8 cellular contexts compared by ENCODE assay signal in genomic region chr20:37526839-37527637, GRCh38. TPM values are rescaled to one million over a fixed set of nuclear protein-coding genes. Genes with fewer than 3 reads are reported as not detected.
A peak's percentile ranks its signal among the peaks of the same experiment; 100 is the strongest.
DNase-seq lines count a peak whose midpoint lies in the region; ATAC-seq and TF ChIP-seq lines count a peak whose summit lies in the region.

No MANE protein-coding gene starts in this region.

- H3K36me3 Mint-ChIP-seq in activated CD4-positive, alpha-beta T cell treated with anti-CD3 and anti-CD28 coated beads for 36 hours (ENCODE audit: low read depth), result peaks cover 2% of the 10 kb centered on the region

- intact Hi-C loops in activated CD4-positive, alpha-beta T cell treated with anti-CD3 and anti-CD28 coated beads for 36 hours (cut with DNase I, micrococcal nuclease), result loop anchor here (1.0 to 10.0 kb wide), 8 partner anchors 115 to 908 kb away; partner anchors contain the start of genes MANBAL (in 2 of the 2), CTNNBL1 (in 1 of the 2), MROH8 (in 1 of the 2) and RPN2 (in 1 of the 2)

- no peaks in the 10 kb centered on the region for H3K27me3 Mint-ChIP-seq in activated CD4-positive, alpha-beta T cell treated with anti-CD3 and anti-CD28 coated beads for 36 hours

- peak overlapping the region; percentile 86 for H3K27ac Mint-ChIP-seq in activated CD4-positive, alpha-beta T cell treated with anti-CD3 and anti-CD28 coated beads for 36 hours

- ATAC-seq in activated CD4-positive, alpha-beta T cell treated with anti-CD3 and anti-CD28 coated beads for 36 hours, result no peak
- ATAC-seq in GM21390 (IDR thresholded peaks at IDR 0.05; ENCODE audit: unreplicated experiment), result no peak

- H3K36me3 ChIP-seq in effector memory CD4-positive, alpha-beta T cell (ENCODE audit: control insufficient read depth, insufficient read depth, low read length), result no peaks in the 10 kb centered on the region
- no peaks in the 10 kb centered on the region for H3K36me3 ChIP-seq in mucosa of stomach (ENCODE audit: control insufficient read depth, insufficient read depth, low read length)

- peak overlapping the region; percentile 97 for H3K9ac ChIP-seq in mucosa of stomach (ENCODE audit: low read length)

- H3K4me1 ChIP-seq in effector memory CD4-positive, alpha-beta T cell (ENCODE audit: control insufficient read depth, insufficient read depth, low read length, poor library complexity, severe bottlenecking), result peaks cover 23% of the 10 kb centered on the region
- peaks cover 39% of the 10 kb centered on the region for H3K4me1 ChIP-seq in mucosa of stomach (ENCODE audit: control insufficient read depth, insufficient read depth, low read length)

- DNase-seq in activated CD4-positive, alpha-beta T cell treated with anti-CD3 and anti-CD28 coated beads for 36 hours, result no peak
- no peak for DNase-seq in activated CD4-positive, alpha-beta T cell treated with anti-CD3 and anti-CD28 coated beads for 48 hours
- DNase-seq in effector memory CD4-positive, alpha-beta T cell, result no peak
- DNase-seq in H4 (ENCODE audit: low spot score) (no peak), RPMI8226 (no peak)

- CTCF ChIA-PET in activated CD4-positive, alpha-beta T cell treated with anti-CD3 and anti-CD28 coated beads for 36 hours (lab: Charles Lee), result interaction anchor here (0.7 to 1.5 kb wide), 3 partner anchors 20 to 332 kb away, joined by 3 to 4 read pairs (median 3); no protein-coding TSS in a partner anchor

- H3K4me3 Mint-ChIP-seq in activated CD4-positive, alpha-beta T cell treated with anti-CD3 and anti-CD28 coated beads for 36 hours, result peak overlapping the region; percentile 76

- no peaks in the 10 kb centered on the region for H3K27me3 ChIP-seq in effector memory CD4-positive, alpha-beta T cell (replicated peaks; ENCODE audit: control insufficient read depth, insufficient read depth, low read length, poor library complexity, severe bottlenecking)
- no peaks in the 10 kb centered on the region for H3K27me3 ChIP-seq in mucosa of stomach (ENCODE audit: control insufficient read depth, insufficient read depth, low read length)

- H3K4me3 ChIP-seq in effector memory CD4-positive, alpha-beta T cell (ENCODE audit: insufficient read depth, low read depth, low read length, poor library complexity, severe bottlenecking), result peak overlapping the region; percentile 93
- H3K4me3 ChIP-seq in mucosa of stomach (ENCODE audit: low read length), result peak overlapping the region; percentile 39

- no peaks in the 10 kb centered on the region for H3K9me3 ChIP-seq in effector memory CD4-positive, alpha-beta T cell (ENCODE audit: control insufficient read depth, low read length)
- H3K9me3 ChIP-seq in mucosa of stomach (ENCODE audit: control insufficient read depth, low read length), result no peaks in the 10 kb centered on the region

- POLR2A ChIA-PET in activated CD4-positive, alpha-beta T cell treated with anti-CD3 and anti-CD28 coated beads for 36 hours (lab: Charles Lee), result no interaction called here

- no peaks in the 10 kb centered on the region for H3K9me3 Mint-ChIP-seq in activated CD4-positive, alpha-beta T cell treated with anti-CD3 and anti-CD28 coated beads for 36 hours (ENCODE audit: low read depth)

- H3K4me1 Mint-ChIP-seq in activated CD4-positive, alpha-beta T cell treated with anti-CD3 and anti-CD28 coated beads for 36 hours, result peaks cover 43% of the 10 kb centered on the region

- H3K27ac ChIP-seq in effector memory CD4-positive, alpha-beta T cell (ENCODE audit: insufficient read depth, low read length, poor library complexity, severe bottlenecking), result peak overlapping the region; percentile 98

TF ChIP-seq in PFSK-1, 5 proteins besides CTCF, POLR2A, EP300 and RAD21:
- no peak for TF ChIP-seq REST (IDR thresholded peaks at IDR 0.05; ENCODE audit: insufficient read depth in 1 of 2, low read depth in 2 of 2, low read length in 2 of 2)
- TF ChIP-seq TAF1 (IDR thresholded peaks at IDR 0.05; ENCODE audit: borderline replicate concordance, insufficient read depth, low read length), result no peak
- no peak for TF ChIP-seq POLR2AphosphoS5 (IDR thresholded peaks at IDR 0.05; ENCODE audit: low read depth, low read length)
- peak; percentile 28; the same call in 1 of the 2 replicates for TF ChIP-seq SIN3A (IDR thresholded peaks at IDR 0.05; ENCODE audit: borderline replicate concordance, insufficient read depth, low read length)
- no peak for TF ChIP-seq FOXP2 (optimal IDR thresholded peaks at IDR 0.05; ENCODE audit: borderline replicate concordance, extremely low read depth, extremely low read length, insufficient read depth)
TF ChIP-seq in PFSK-1: peak in this region for 1.

RNA-seq across cellular contexts. Expression of gene BLCAP, which starts 0.6 kb away (rescaled TPM):
- 10 to 100 TPM; 17.7 to 18.6 TPM for total RNA-seq in activated CD4-positive, alpha-beta T cell treated with anti-CD3 and anti-CD28 coated beads for 36 hours
- 23.8 TPM for polyA plus RNA-seq in PFSK-1 (2012; ENCODE audit: insufficient read length, low read depth)
- total RNA-seq in H4 (2014; rRNA removed; shearing (Covaris generic)), result 37.1 and 50.3 TPM in 2 replicates

RNA-seq across cellular contexts. Expression of gene NNAT, which starts 6.0 kb away (rescaled TPM):
- total RNA-seq in activated CD4-positive, alpha-beta T cell treated with anti-CD3 and anti-CD28 coated beads for 36 hours, result under 1 TPM; 0.42 to 0.91 TPM
- polyA plus RNA-seq in PFSK-1 (2012; ENCODE audit: insufficient read length, low read depth), result 0.39 TPM
- total RNA-seq in H4 (2014; rRNA removed; shearing (Covaris generic)), result not detected in 2 replicates
